9 cellular contexts compared by ENCODE assay signal in genomic region chr16:66947302-66948033, GRCh38. TPM values are rescaled to one million over a fixed set of nuclear protein-coding genes. Genes with fewer than 3 reads are reported as not detected.
A peak's percentile ranks its signal among the peaks of the same experiment; 100 is the strongest.
DNase-seq lines count a peak whose midpoint lies in the region; ATAC-seq and TF ChIP-seq lines count a peak whose summit lies in the region.
"Had no signal": no experiment of that assay in that cellular context is flagged by ENCODE, and none has a peak within 500 bp of the region (broad histone marks: within the 10 kb centered on the region; RNA-seq: fewer than 3 reads in every experiment).

No MANE protein-coding gene starts in this region.

- H3K36me3 Mint-ChIP-seq in progenitor cell of endocrine pancreas (ENCODE audit: insufficient read depth): peaks cover 7% of the 10 kb centered on the region
- peaks cover 4% of the 10 kb centered on the region for H3K36me3 Mint-ChIP-seq in type B pancreatic cell

- intact Hi-C loops in heart left ventricle (cut with DNase I): loop anchor here in 1 of 10 donors (10.0 kb wide), 1 partner anchor 53 kb away; no protein-coding TSS in a partner anchor

- H2AFZ ChIP-seq in SU-DHL-6 (ENCODE audit: low read depth, low read length, severe bottlenecking): no peak overlapping the region

- H3K9me3 Mint-ChIP-seq in progenitor cell of endocrine pancreas (ENCODE audit: low read depth): peaks cover 4% of the 10 kb centered on the region
- peaks cover 5% of the 10 kb centered on the region for H3K9me3 Mint-ChIP-seq in type B pancreatic cell

- no peaks in the 10 kb centered on the region for H3K79me2 ChIP-seq in SU-DHL-6 (ENCODE audit: insufficient read depth, low read length)

- ATAC-seq in GM21825 (IDR thresholded peaks at IDR 0.05; ENCODE audit: unreplicated experiment): peak; percentile 61
- peak; percentile 42 to 77 (median 64) for ATAC-seq in heart left ventricle

- peak; percentile 89 for TF ChIP-seq CTCF in SU-DHL-6 (IDR thresholded peaks at IDR 0.05; ENCODE audit: insufficient read depth, low read length, poor library complexity, severe bottlenecking)
- TF ChIP-seq CTCF in heart left ventricle (IDR thresholded peaks at IDR 0.05): peak; percentile 75 to 95 (median 89)
- peak; percentile 83 for TF ChIP-seq CTCF in progenitor cell of endocrine pancreas (IDR thresholded peaks at IDR 0.05; ENCODE audit: unreplicated experiment)
- TF ChIP-seq CTCF in type B pancreatic cell (conservative IDR thresholded peaks at IDR 0.05): peak; percentile 93

- no peak overlapping the region for H3K27ac ChIP-seq in SU-DHL-6 (ENCODE audit: low read depth, low read length)
- H3K27ac ChIP-seq in heart left ventricle: no peak overlapping the region

- 0 to 4% (median 1%) methylated on average over 11 to 22 of the region's 22 CpGs for whole genome bisulfite sequencing in heart left ventricle, 4 donors

- H3K4me3 ChIP-seq in SU-DHL-6 (ENCODE audit: insufficient read depth, low read length, poor library complexity, severe bottlenecking) (no peak overlapping the region), heart left ventricle (peak overlapping the region; percentile 18 to 62 (median 52))

- H3K9ac ChIP-seq in SU-DHL-6 (ENCODE audit: low read length): no peak overlapping the region

- H3K27me3 ChIP-seq in SU-DHL-6 (ENCODE audit: low read length): no peaks in the 10 kb centered on the region
- peaks cover 0 to 35% (median 0%) of the 10 kb centered on the region in 9 donors for H3K27me3 ChIP-seq in heart left ventricle

- H3K9me3 ChIP-seq in SU-DHL-6 (ENCODE audit: insufficient read depth, low read length) (no peaks in the 10 kb centered on the region), heart left ventricle (peaks cover 0 to 6% (median 0%) of the 10 kb centered on the region in 12 donors)

- DNase-seq in DMS153 treated with DMSO at 0.1 percent for 48 hours (lab: John Stamatoyannopoulos, UW; ENCODE audit: unreplicated experiment): peak; percentile 66
- DNase-seq in NAMALWA (ENCODE audit: low spot score): peak; percentile 94
- peak; percentile 60 for DNase-seq in activated naive CD8-positive, alpha-beta T cell treated with anti-CD3 and anti-CD28 coated beads, Interleukin-2, amount 50 U/mL, for 16 hours (ENCODE audit: low read depth, low spot score)
- peak; percentile 69 to 75 (median 73) for DNase-seq in heart left ventricle
- peak; percentile 63 for DNase-seq in progenitor cell of endocrine pancreas (ENCODE audit: low spot score, unreplicated experiment)
- peak; percentile 81 for DNase-seq in type B pancreatic cell (ENCODE audit: extremely low spot score, unreplicated experiment)

- no peak for TF ChIP-seq POLR2A in heart left ventricle (IDR thresholded peaks at IDR 0.05)

- peaks cover 0 to 22% (median 9%) of the 10 kb centered on the region in 12 donors for H3K4me1 ChIP-seq in heart left ventricle

- H3K27me3 Mint-ChIP-seq in progenitor cell of endocrine pancreas (peaks cover 12% of the 10 kb centered on the region), type B pancreatic cell (peaks cover 28% of the 10 kb centered on the region)

- H4K20me1 ChIP-seq in SU-DHL-6 (ENCODE audit: low read depth, low read length): no peaks in the 10 kb centered on the region

- H3F3A ChIP-seq in SU-DHL-6 (ENCODE audit: insufficient read depth): no peaks in the 10 kb centered on the region

- peak overlapping the region; percentile 17 for H3K4me2 ChIP-seq in SU-DHL-6 (ENCODE audit: low read depth, low read length, poor library complexity, severe bottlenecking)

- no peaks in the 10 kb centered on the region for H3K4me1 Mint-ChIP-seq in progenitor cell of endocrine pancreas (ENCODE audit: low read depth)
- peaks cover 5% of the 10 kb centered on the region for H3K4me1 Mint-ChIP-seq in type B pancreatic cell (ENCODE audit: unreplicated experiment)

- H3K36me3 ChIP-seq in SU-DHL-6 (ENCODE audit: low read length) (no peaks in the 10 kb centered on the region), heart left ventricle (peaks cover 0 to 21% (median 16%) of the 10 kb centered on the region in 9 donors)

- no peaks in the 10 kb centered on the region for H3K9me2 ChIP-seq in SU-DHL-6 (replicated peaks; ENCODE audit: insufficient read depth, low read length)

- H3K27ac Mint-ChIP-seq in progenitor cell of endocrine pancreas (no peak overlapping the region), type B pancreatic cell (peak overlapping the region; percentile 30)

- H3K4me3 Mint-ChIP-seq in progenitor cell of endocrine pancreas (ENCODE audit: low read depth) (no peak overlapping the region), type B pancreatic cell (no peak overlapping the region)

RNA-seq across cellular contexts. Expression of gene CES2, which starts 12.2 kb away (rescaled TPM):
- total RNA-seq in heart left ventricle (100 to 1,000 TPM in 4 of 9 donors, 10 to 100 TPM in 5; 56.0 to 157 (median 78.8) TPM), progenitor cell of endocrine pancreas (39.2 and 43.9 TPM in 2 replicates), type B pancreatic cell (ENCODE audit: low replicate concordance) (44.9 and 54.1 TPM in 2 replicates)
- 100 to 1,000 TPM in 1 of 2 donors, 10 to 100 TPM in 1; 40.9 to 125 TPM for polyA plus RNA-seq in heart left ventricle

RNA-seq across cellular contexts. Expression of gene CIAO2B, which starts 13.3 kb away (rescaled TPM):
- 100 to 1,000 TPM; 103 to 188 (median 110) TPM for total RNA-seq in heart left ventricle
- 100 to 1,000 TPM; 265 to 669 TPM for polyA plus RNA-seq in heart left ventricle
- 58.1 and 59.9 TPM in 2 replicates for total RNA-seq in progenitor cell of endocrine pancreas
- total RNA-seq in type B pancreatic cell (ENCODE audit: low replicate concordance): 71.3 and 74.2 TPM in 2 replicates

RNA-seq across cellular contexts. Expression of gene CES3, which starts 13.6 kb away (rescaled TPM):
- total RNA-seq in heart left ventricle: 1 to 10 TPM in 3 of 9 donors, under 1 TPM in 6; 0.51 to 1.7 (median 0.88) TPM
- polyA plus RNA-seq in heart left ventricle: 1 to 10 TPM in 1 of 2 donors, under 1 TPM in 1; 0.08 to 1.1 TPM
- total RNA-seq in progenitor cell of endocrine pancreas: 2.7 and 4.8 TPM in 2 replicates
- total RNA-seq in type B pancreatic cell (ENCODE audit: low replicate concordance): 0.48 and 1.1 TPM in 2 replicates

RNA-seq across cellular contexts. Expression of gene RRAD, which starts 22.1 kb away (rescaled TPM):
- total RNA-seq in heart left ventricle (100 to 1,000 TPM in 7 of 9 donors, 10 to 100 TPM in 2; 57.5 to 298 (median 143) TPM), progenitor cell of endocrine pancreas (0.27 and 0.36 TPM in 2 replicates), type B pancreatic cell (ENCODE audit: low replicate concordance) (1.3 and 2.5 TPM in 2 replicates)
- 100 to 1,000 TPM; 152 to 277 TPM for polyA plus RNA-seq in heart left ventricle

RNA-seq across cellular contexts. Expression of gene CDH16, which starts 28.8 kb away (rescaled TPM):
- total RNA-seq in heart left ventricle (under 1 TPM in 4 of 9 donors, not detected in 5; 0.13 to 0.44 (median 0.17) TPM), progenitor cell of endocrine pancreas (not detected in 2 replicates), type B pancreatic cell (ENCODE audit: low replicate concordance) (0.55 and 1.7 TPM in 2 replicates)
- 1 to 10 TPM in 1 of 2 donors, under 1 TPM in 1; 0.08 to 1.6 TPM for polyA plus RNA-seq in heart left ventricle
- total RNA-seq: subcutaneous adipose tissue had no signal
